Comparison of ENCODE assay signal across 9 cellular contexts in the genomic region with DNA sequence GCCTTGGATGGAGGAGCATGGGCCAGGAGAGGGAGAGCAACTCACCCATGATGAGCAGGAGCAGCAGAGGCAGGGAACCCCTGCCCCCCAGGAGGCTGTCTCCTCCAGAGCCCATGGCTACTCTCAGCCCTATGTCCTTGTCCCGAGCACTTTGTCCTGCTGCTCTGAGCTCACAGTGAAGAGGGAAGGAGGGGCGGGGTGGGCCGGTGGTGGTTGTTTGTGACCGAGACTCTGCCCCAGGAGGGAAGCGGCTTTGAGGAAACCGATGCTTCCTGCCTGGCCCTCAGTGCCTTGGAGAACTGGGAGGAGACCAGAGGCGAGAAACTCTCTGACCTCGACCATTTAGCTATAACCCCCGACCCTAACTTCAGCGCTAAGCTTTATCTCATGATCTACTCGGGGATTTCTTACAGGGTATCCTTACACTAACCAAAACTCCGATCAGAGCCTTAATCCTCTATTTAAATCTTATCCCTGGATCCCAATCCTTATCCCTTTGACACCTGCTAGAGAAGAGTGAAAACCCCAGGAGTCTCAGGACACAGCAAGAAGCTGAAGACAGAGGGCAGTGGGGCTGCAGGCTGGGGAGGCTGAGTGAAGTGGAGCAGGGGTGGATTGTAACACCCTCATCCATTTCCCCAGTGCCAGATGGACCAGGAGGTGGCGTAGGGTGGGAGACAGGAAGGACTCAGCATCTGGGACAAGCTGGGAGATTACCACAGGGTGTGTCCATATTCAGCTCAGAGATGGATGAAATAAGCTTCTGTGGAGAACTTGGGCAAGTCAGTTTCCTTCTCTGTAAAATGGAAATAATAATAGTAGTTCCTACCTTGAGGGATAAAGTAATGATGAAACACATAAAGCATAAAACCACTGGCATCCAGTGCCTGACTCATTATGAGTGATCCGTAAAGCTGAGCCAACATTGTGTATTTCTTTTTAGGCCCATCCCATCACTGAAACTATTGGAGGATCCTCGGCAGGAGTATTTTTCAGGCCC. TPM values are rescaled to one million over a fixed set of nuclear protein-coding genes. Genes with fewer than 3 reads are reported as not detected.
A peak's percentile ranks its signal among the peaks of the same experiment; 100 is the strongest.
DNase-seq lines count a peak whose midpoint lies in the region; ATAC-seq, FAIRE-seq and TF ChIP-seq lines count a peak whose summit lies in the region.
"Had no signal": no experiment of that assay in that cellular context is flagged by ENCODE, and none has a peak within 500 bp of the region (broad histone marks: within the 10 kb centered on the region; RNA-seq: fewer than 3 reads in every experiment).

TSS of gene ROBO4 (minus strand) at position 185 of the 1,000 bp plus-strand sequence. CDS start at position 115, 70 bp downstream.

- peaks cover 4% of the 10 kb centered on the region; the same call in 1 of the 2 replicates for H3K4me1 ChIP-seq in GM23338 (ENCODE audit: insufficient read depth)
- H3K4me1 ChIP-seq in astrocyte (ENCODE audit: insufficient read depth, low read length) = peaks cover 50% of the 10 kb centered on the region
- peaks cover 0 to 66% of the 10 kb centered on the region in 2 donors for H3K4me1 ChIP-seq in right atrium auricular region
- H3K4me1 ChIP-seq in smooth muscle cell (ENCODE audit: low read depth) = no peaks in the 10 kb centered on the region

- H3K27ac Mint-ChIP-seq in GM23338 = no peak within 1 kb of the TSS
- peak within 1 kb of the TSS; percentile 94 for H3K27ac Mint-ChIP-seq in astrocyte (ENCODE audit: unreplicated experiment)

- peak; percentile 97 for FAIRE-seq in astrocyte (lab: Jason Lieb, UNC)
- FAIRE-seq: frontal cortex had no signal

- WGBS in smooth muscle cell (ENCODE audit: low lambda C conversion rate) = 78% methylated on average over 15 of the region's 15 CpGs

- no peak for DNase-seq in GM23338 (ENCODE audit: low spot score)
- DNase-seq in astrocyte (ENCODE audit: low read depth) = peak; percentile 92
- no peak for DNase-seq in right atrium auricular region (ENCODE audit: low spot score)
- no peak for DNase-seq in smooth muscle cell (lab: John Stamatoyannopoulos, UW; ENCODE audit: unreplicated experiment)
- no peak for DNase-seq in NCI-H1417 (lab: John Stamatoyannopoulos, UW)
- no peak for DNase-seq in DMS114 treated with DMSO at 0.1 percent for 48 hours (lab: John Stamatoyannopoulos, UW; ENCODE audit: unreplicated experiment)
- no peak for DNase-seq in GM13976 (ENCODE audit: low spot score)

- H3K36me3 Mint-ChIP-seq in GM23338 (ENCODE audit: low read depth) (no peaks in the 10 kb centered on the region), astrocyte (ENCODE audit: low read depth, unreplicated experiment) (no peaks in the 10 kb centered on the region)

- ATAC-seq in GM23338 = peak; percentile 18; the same call in 1 of the 3 replicates
- ATAC-seq in HG02884 (IDR thresholded peaks at IDR 0.05; ENCODE audit: unreplicated experiment) = no peak

- H3K79me2 ChIP-seq in GM23338 (replicated peaks; ENCODE audit: insufficient read depth) (no peaks in the 10 kb centered on the region), astrocyte (ENCODE audit: insufficient read depth, low read length) (no peaks in the 10 kb centered on the region), smooth muscle cell (ENCODE audit: low read depth) (no peaks in the 10 kb centered on the region)

- H3K4me3 Mint-ChIP-seq in GM23338 (no peak within 1 kb of the TSS; the same call in 2 of the 3 replicates), astrocyte (ENCODE audit: unreplicated experiment) (peak within 1 kb of the TSS; percentile 27)

- H3K27me3 ChIP-seq in GM23338 (ENCODE audit: insufficient read depth) = 0 out of 2 replicates have a peak, but pooled peaks cover 5% of the 10 kb centered on the region
- H3K27me3 ChIP-seq in astrocyte (ENCODE audit: insufficient read depth, low read length) = no peaks in the 10 kb centered on the region
- no peaks in the 10 kb centered on the region for H3K27me3 ChIP-seq in right atrium auricular region
- no peaks in the 10 kb centered on the region for H3K27me3 ChIP-seq in smooth muscle cell (ENCODE audit: low read depth)

- no peaks in the 10 kb centered on the region for H3K9me3 Mint-ChIP-seq in GM23338
- peaks cover 2% of the 10 kb centered on the region for H3K9me3 Mint-ChIP-seq in astrocyte (ENCODE audit: unreplicated experiment)

- no peak within 1 kb of the TSS for H3K4me3 ChIP-seq in GM23338
- no peak within 1 kb of the TSS for H3K4me3 ChIP-seq in astrocyte (ENCODE audit: insufficient read depth, low read depth, low read length)
- peak within 1 kb of the TSS; percentile 37 to 48 for H3K4me3 ChIP-seq in right atrium auricular region
- H3K4me3 ChIP-seq in smooth muscle cell = no peak within 1 kb of the TSS

- H3K9me3 ChIP-seq in astrocyte (ENCODE audit: insufficient read depth, low read depth, low read length) (no peaks in the 10 kb centered on the region), right atrium auricular region (no peaks in the 10 kb centered on the region), smooth muscle cell (replicated peaks; ENCODE audit: low read depth) (no peaks in the 10 kb centered on the region)

- H4K20me1 ChIP-seq in GM23338 (replicated peaks; ENCODE audit: insufficient read depth) (no peaks in the 10 kb centered on the region), astrocyte (ENCODE audit: insufficient read depth, low read length) (no peaks in the 10 kb centered on the region), smooth muscle cell (ENCODE audit: low read depth) (no peaks in the 10 kb centered on the region)

- H3K4me1 Mint-ChIP-seq in GM23338 (peaks cover 21% of the 10 kb centered on the region), astrocyte (ENCODE audit: low read depth, unreplicated experiment) (peaks cover 30% of the 10 kb centered on the region)

- H3K4me2 ChIP-seq in GM23338 = no peak within 1 kb of the TSS
- peak within 1 kb of the TSS; percentile 77 for H3K4me2 ChIP-seq in astrocyte (ENCODE audit: low read length)
- no peak within 1 kb of the TSS for H3K4me2 ChIP-seq in smooth muscle cell

- H3K9me2 ChIP-seq in GM23338 (ENCODE audit: insufficient read depth) = 0 out of 2 replicates have a peak, but pooled peaks cover 4% of the 10 kb centered on the region

- TF ChIP-seq CTCF in GM23338 (conservative IDR thresholded peaks at IDR 0.05; ENCODE audit: low read depth in 2 of 2) (peak in 1 of 2 experiments; percentile 4; a peak in 1 of 4 replicates), astrocyte (IDR thresholded peaks at IDR 0.05; ENCODE audit: insufficient read depth, low read depth, low read length) (no peak), right atrium auricular region (IDR thresholded peaks at IDR 0.05) (no peak), smooth muscle cell (IDR thresholded peaks at IDR 0.05; ENCODE audit: borderline replicate concordance, insufficient read depth, poor library complexity, severe bottlenecking) (no peak), GM13976 (IDR thresholded peaks at IDR 0.05; ENCODE audit: borderline replicate concordance, control extremely low read depth, extremely low read depth, insufficient read depth, missing control alignments) (no peak)

- H3K27ac ChIP-seq in GM23338 (ENCODE audit: low read depth) (no peak within 1 kb of the TSS), astrocyte (ENCODE audit: low read depth, low read length) (peak within 1 kb of the TSS; percentile 89), right atrium auricular region (peak within 1 kb of the TSS; percentile 73 to 81), smooth muscle cell (ENCODE audit: low read depth) (peak within 1 kb of the TSS; percentile 67)

- H2AFZ ChIP-seq in GM23338 (no peak within 1 kb of the TSS), astrocyte (ENCODE audit: low read depth, low read length) (peak within 1 kb of the TSS; percentile 61), smooth muscle cell (ENCODE audit: low read depth) (peak within 1 kb of the TSS; percentile 31)

- H3K9ac ChIP-seq in astrocyte (ENCODE audit: low read length) = peak within 1 kb of the TSS; percentile 65
- H3K9ac ChIP-seq in smooth muscle cell (ENCODE audit: low read depth) = no peak within 1 kb of the TSS

- no peaks in the 10 kb centered on the region for H3K36me3 ChIP-seq in GM23338 (ENCODE audit: insufficient read depth)
- H3K36me3 ChIP-seq in astrocyte (ENCODE audit: insufficient read depth, low read length) = no peaks in the 10 kb centered on the region
- H3K36me3 ChIP-seq in right atrium auricular region = peaks cover 5% of the 10 kb centered on the region
- H3K36me3 ChIP-seq in smooth muscle cell (ENCODE audit: low read depth) = no peaks in the 10 kb centered on the region

- in situ Hi-C loops in GM13976 (cut with MboI; ENCODE audit: low sequenced_read_pairs, unreplicated experiment) = no loop called here

- no peaks in the 10 kb centered on the region for H3F3A ChIP-seq in GM23338 (replicated peaks; ENCODE audit: low read depth)
- H3F3A ChIP-seq in smooth muscle cell (ENCODE audit: low read depth) = peaks cover 4% of the 10 kb centered on the region

- H3K27me3 Mint-ChIP-seq in GM23338 (ENCODE audit: insufficient read depth, low read depth, poor library complexity) = peaks cover 11% of the 10 kb centered on the region
- H3K27me3 Mint-ChIP-seq in astrocyte (ENCODE audit: low read depth, unreplicated experiment) = peaks cover 24% of the 10 kb centered on the region

TF ChIP-seq in GM23338, 12 proteins besides CTCF, POLR2A, EP300 and RAD21:
- TF ChIP-seq CREB1 (CRISPR knock-in tag; IDR thresholded peaks at IDR 0.05; ENCODE audit: low read depth) = no peak
- TF ChIP-seq ZNF114 (CRISPR knock-in tag; IDR thresholded peaks at IDR 0.05) = no peak

RNA-seq across cellular contexts. Expression of gene ROBO4, which starts in this region (rescaled TPM):
- not detected in 2 replicates for total RNA-seq in GM23338 (2014; rRNA removed; shearing (Covaris generic))
- polyA plus RNA-seq in GM23338 (2016; fragmentation: Nextera tagmentation; extraction: Ambion mirVana) (0.28 TPM in 1 of 2 replicates, not detected in the other), smooth muscle cell (0.06 and 0.40 TPM in 2 replicates)
- total RNA-seq in astrocyte (0.25 TPM in 1 of 2 replicates, not detected in the other), right atrium auricular region (10 to 100 TPM; 16.2 to 21.6 TPM), smooth muscle cell (not detected in 2 replicates)

Comparison
In these comparisons a context has a peak if more than half of its experiments do, and no peak if none do; other contexts are left out.
1. RNA of gene ROBO4 (total RNA-seq): 16.2 to 21.6 TPM in right atrium auricular region; 0.25 TPM in astrocyte, not detected in smooth muscle cell and not detected in GM23338; every median in the first group is over 10 times any median in the second.
2. Peak in ATAC-seq in GM23338; RNA of the gene not detected or under 1 TPM.
3. Peak in DNase-seq, H3K27ac ChIP-seq, H3K9ac ChIP-seq and H3K4me2 ChIP-seq in astrocyte; RNA of the gene not detected or under 1 TPM.
4. H3K4me3 ChIP-seq: peak in right atrium auricular region (2 of 2); none in GM23338 (single experiment), astrocyte (single experiment) and smooth muscle cell (single experiment).